14 cellular contexts compared by ENCODE assay signal in the genomic region with DNA sequence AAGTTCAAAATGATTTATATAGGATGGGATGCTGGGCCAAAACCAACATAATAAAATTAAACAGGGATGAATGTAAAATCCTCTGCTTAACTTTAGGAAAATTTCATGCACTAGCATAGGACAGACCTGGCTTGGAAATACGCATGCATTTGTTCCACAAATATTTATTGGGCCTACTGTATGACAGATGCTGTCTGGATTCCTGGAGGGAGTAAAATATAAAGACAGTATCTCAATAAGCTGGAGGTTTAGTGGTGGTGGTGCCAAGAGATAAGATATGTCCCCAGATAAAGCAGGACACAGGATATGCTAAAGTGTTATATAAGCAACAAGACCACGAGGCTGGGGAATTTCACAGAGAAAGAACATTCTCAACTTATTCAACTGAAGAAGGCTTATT. TPM values are rescaled to one million over a fixed set of nuclear protein-coding genes. Genes with fewer than 3 reads are reported as not detected.
DNase-seq lines count a peak whose midpoint lies in the region; ATAC-seq and TF ChIP-seq lines count a peak whose summit lies in the region.
"Had no signal": no experiment of that assay in that cellular context is flagged by ENCODE, and none has a peak within 500 bp of the region (broad histone marks: within the 10 kb centered on the region; RNA-seq: fewer than 3 reads in every experiment).

No MANE protein-coding gene starts in this region.

- H3K27ac Mint-ChIP-seq in activated CD4-positive, alpha-beta T cell treated with anti-CD3 and anti-CD28 coated beads, Interleukin-2, amount 10 ng/mL, durations not matched to agents 24 days and 14 days, result peak overlapping the region; percentile 12
- H3K27ac Mint-ChIP-seq in activated CD4-positive, alpha-beta T cell treated with anti-CD3 and anti-CD28 coated beads, Interleukin-2, amount 10 ng/mL, durations not matched to agents 7 days and 5 days, result no peak overlapping the region
- H3K27ac Mint-ChIP-seq in activated naive CD8-positive, alpha-beta T cell treated with anti-CD3 and anti-CD28 coated beads, Interleukin-2, amount 50 U/mL, for 24 hours, result peak overlapping the region; percentile 72
- peak overlapping the region; percentile 69 to 89 for H3K27ac Mint-ChIP-seq in natural killer cell

- H3K27ac ChIP-seq in heart left ventricle, result peak overlapping the region in 2 of 12 donors; percentile 1 to 11
- H3K27ac ChIP-seq: HL-60, vagina had no signal

- peaks cover 68% of the 10 kb centered on the region for H3K4me1 Mint-ChIP-seq in activated CD4-positive, alpha-beta T cell treated with anti-CD3 and anti-CD28 coated beads, Interleukin-2, amount 10 ng/mL, durations not matched to agents 24 days and 14 days
- H3K4me1 Mint-ChIP-seq in activated CD4-positive, alpha-beta T cell treated with anti-CD3 and anti-CD28 coated beads, Interleukin-2, amount 10 ng/mL, durations not matched to agents 7 days and 5 days, result peaks cover 86% of the 10 kb centered on the region
- peaks cover 83% of the 10 kb centered on the region for H3K4me1 Mint-ChIP-seq in activated naive CD8-positive, alpha-beta T cell treated with anti-CD3 and anti-CD28 coated beads, Interleukin-2, amount 50 U/mL, for 24 hours
- H3K4me1 Mint-ChIP-seq in natural killer cell, result peaks cover 78 to 85% of the 10 kb centered on the region in 2 donors

- H3K36me3 ChIP-seq in heart left ventricle, result peaks cover 0 to 50% (median 18%) of the 10 kb centered on the region in 9 donors
- H3K36me3 ChIP-seq: vagina had no signal

- H3K4me3 Mint-ChIP-seq in activated CD4-positive, alpha-beta T cell treated with anti-CD3 and anti-CD28 coated beads, Interleukin-2, amount 10 ng/mL, durations not matched to agents 24 days and 14 days, result no peak overlapping the region
- no peak overlapping the region for H3K4me3 Mint-ChIP-seq in activated CD4-positive, alpha-beta T cell treated with anti-CD3 and anti-CD28 coated beads, Interleukin-2, amount 10 ng/mL, durations not matched to agents 7 days and 5 days
- no peak overlapping the region for H3K4me3 Mint-ChIP-seq in activated naive CD8-positive, alpha-beta T cell treated with anti-CD3 and anti-CD28 coated beads, Interleukin-2, amount 50 U/mL, for 24 hours
- peak overlapping the region; percentile 25 for H3K4me3 Mint-ChIP-seq in natural killer cell
- H3K4me3 Mint-ChIP-seq: activated T-cell treated with anti-CD3 and anti-CD28 coated beads, Interleukin-2, amount 50 U/mL, for 4 hours had no signal

- WGBS in heart left ventricle, 4 donors, result 31 to 52% (median 44%) methylated on average over 2 of the region's 2 CpGs

- no peak for DNase-seq in activated CD4-positive, alpha-beta T cell treated with anti-CD3 and anti-CD28 coated beads, Interleukin-2, amount 10 ng/mL, durations not matched to agents 24 days and 14 days
- DNase-seq in activated CD4-positive, alpha-beta T cell treated with anti-CD3 and anti-CD28 coated beads, Interleukin-2, amount 10 ng/mL, durations not matched to agents 7 days and 5 days, result no peak
- DNase-seq in LNCaP clone FGC (ENCODE audit: low read depth), result peak; percentile 93
- no peak for DNase-seq in activated naive CD8-positive, alpha-beta T cell treated with anti-CD3 and anti-CD28 coated beads, Interleukin-2, amount 50 U/mL, for 24 hours
- DNase-seq in natural killer cell, result no peak
- no peak for DNase-seq in heart left ventricle
- DNase-seq in cerebellum (ENCODE audit: low spot score), result no peak
- DNase-seq in DMS53 (lab: John Stamatoyannopoulos, UW), result no peak
- DNase-seq: activated T-cell treated with anti-CD3 and anti-CD28 coated beads, Interleukin-2, amount 50 U/mL, for 4 hours; COR-L47; NCI-H1105; NCI-H2171 had no signal

- no peaks in the 10 kb centered on the region for H3K27me3 Mint-ChIP-seq in activated CD4-positive, alpha-beta T cell treated with anti-CD3 and anti-CD28 coated beads, Interleukin-2, amount 10 ng/mL, durations not matched to agents 24 days and 14 days
- H3K27me3 Mint-ChIP-seq in activated CD4-positive, alpha-beta T cell treated with anti-CD3 and anti-CD28 coated beads, Interleukin-2, amount 10 ng/mL, durations not matched to agents 7 days and 5 days, result no peaks in the 10 kb centered on the region
- H3K27me3 Mint-ChIP-seq in activated naive CD8-positive, alpha-beta T cell treated with anti-CD3 and anti-CD28 coated beads, Interleukin-2, amount 50 U/mL, for 24 hours, result no peaks in the 10 kb centered on the region
- H3K27me3 Mint-ChIP-seq in natural killer cell (ENCODE audit: low read depth in 2 of 2), result no peaks in the 10 kb centered on the region

- CTCF ChIA-PET in activated CD4-positive, alpha-beta T cell treated with anti-CD3 and anti-CD28 coated beads, Interleukin-2, amount 10 ng/mL, durations not matched to agents 7 days and 5 days (lab: Charles Lee), result interaction anchor here (1.5 to 1.6 kb wide), 2 partner anchors 42 to 56 kb away, joined by 3 read pairs; no protein-coding TSS in a partner anchor

- H3K9me3 Mint-ChIP-seq in activated CD4-positive, alpha-beta T cell treated with anti-CD3 and anti-CD28 coated beads, Interleukin-2, amount 10 ng/mL, durations not matched to agents 24 days and 14 days, result no peaks in the 10 kb centered on the region
- H3K9me3 Mint-ChIP-seq in activated CD4-positive, alpha-beta T cell treated with anti-CD3 and anti-CD28 coated beads, Interleukin-2, amount 10 ng/mL, durations not matched to agents 7 days and 5 days, result no peaks in the 10 kb centered on the region
- no peaks in the 10 kb centered on the region for H3K9me3 Mint-ChIP-seq in activated naive CD8-positive, alpha-beta T cell treated with anti-CD3 and anti-CD28 coated beads, Interleukin-2, amount 50 U/mL, for 24 hours
- H3K9me3 Mint-ChIP-seq in natural killer cell, result no peaks in the 10 kb centered on the region
- H3K9me3 Mint-ChIP-seq: activated T-cell treated with anti-CD3 and anti-CD28 coated beads, Interleukin-2, amount 50 U/mL, for 4 hours had no signal

- no peaks in the 10 kb centered on the region for H3K27me3 ChIP-seq in heart left ventricle
- H3K27me3 ChIP-seq: vagina had no signal

- H3K4me3 ChIP-seq in LNCaP clone FGC (ENCODE audit: low read depth, low read length), result no peak overlapping the region
- H3K4me3 ChIP-seq in heart left ventricle, result no peak overlapping the region
- H3K4me3 ChIP-seq: vagina had no signal

- peaks cover 10 to 96% (median 40%) of the 10 kb centered on the region in 12 donors for H3K4me1 ChIP-seq in heart left ventricle

- no peak for TF ChIP-seq POLR2A in heart left ventricle (IDR thresholded peaks at IDR 0.05)

- intact Hi-C loops in activated CD4-positive, alpha-beta T cell treated with anti-CD3 and anti-CD28 coated beads, Interleukin-2, amount 10 ng/mL, durations not matched to agents 24 days and 14 days (cut with micrococcal nuclease), result no loop called here
- intact Hi-C loops in natural killer cell (cut with micrococcal nuclease), result no loop called here
- intact Hi-C loops in heart left ventricle (cut with DNase I), result no loop called here

- no peak for ATAC-seq in activated naive CD8-positive, alpha-beta T cell treated with anti-CD3 and anti-CD28 coated beads, Interleukin-2, amount 50 U/mL, for 24 hours
- peak in 1 of 3 donors; percentile 20 for ATAC-seq in natural killer cell
- ATAC-seq in heart left ventricle, result no peak
- ATAC-seq: activated T-cell treated with anti-CD3 and anti-CD28 coated beads, Interleukin-2, amount 50 U/mL, for 4 hours had no signal

- no peak for TF ChIP-seq CTCF in LNCaP clone FGC (IDR thresholded peaks at IDR 0.05; ENCODE audit: control insufficient read depth, extremely low read depth, insufficient read depth)
- no peak for TF ChIP-seq CTCF in natural killer cell (IDR thresholded peaks at IDR 0.05)
- no peak for TF ChIP-seq CTCF in heart left ventricle (IDR thresholded peaks at IDR 0.05)

- H3K9me3 ChIP-seq in heart left ventricle, result no peaks in the 10 kb centered on the region
- H3K9me3 ChIP-seq: vagina had no signal

- POLR2A ChIA-PET in activated CD4-positive, alpha-beta T cell treated with anti-CD3 and anti-CD28 coated beads, Interleukin-2, amount 10 ng/mL, durations not matched to agents 7 days and 5 days (lab: Charles Lee), result no interaction called here

- peaks cover 57% of the 10 kb centered on the region for H3K36me3 Mint-ChIP-seq in activated CD4-positive, alpha-beta T cell treated with anti-CD3 and anti-CD28 coated beads, Interleukin-2, amount 10 ng/mL, durations not matched to agents 24 days and 14 days (ENCODE audit: low read depth)
- peaks cover 76% of the 10 kb centered on the region for H3K36me3 Mint-ChIP-seq in activated CD4-positive, alpha-beta T cell treated with anti-CD3 and anti-CD28 coated beads, Interleukin-2, amount 10 ng/mL, durations not matched to agents 7 days and 5 days (ENCODE audit: low read depth)
- H3K36me3 Mint-ChIP-seq in activated naive CD8-positive, alpha-beta T cell treated with anti-CD3 and anti-CD28 coated beads, Interleukin-2, amount 50 U/mL, for 24 hours (ENCODE audit: low read depth), result peaks cover 30% of the 10 kb centered on the region
- no peaks in the 10 kb centered on the region for H3K36me3 Mint-ChIP-seq in natural killer cell

RNA-seq across cellular contexts. Expression of gene RCSD1, which starts 15.1 kb away (rescaled TPM):
- 74.7 and 81.0 TPM in 2 replicates for total RNA-seq in activated CD4-positive, alpha-beta T cell treated with anti-CD3 and anti-CD28 coated beads, Interleukin-2, amount 10 ng/mL, durations not matched to agents 24 days and 14 days
- 100 to 1,000 TPM; 152 to 157 TPM for total RNA-seq in activated CD4-positive, alpha-beta T cell treated with anti-CD3 and anti-CD28 coated beads, Interleukin-2, amount 10 ng/mL, durations not matched to agents 7 days and 5 days
- 100 to 1,000 TPM in 2 of 3 donors, 10 to 100 TPM in 1; 86.3 to 130 (median 110) TPM for total RNA-seq in natural killer cell
- total RNA-seq in heart left ventricle, result 10 to 100 TPM; 25.0 to 51.5 (median 38.1) TPM
- polyA plus RNA-seq in heart left ventricle, result 10 to 100 TPM; 14.1 to 14.2 TPM
- 5.3 TPM for total RNA-seq in cerebellum
